1 cellular context compared by ENCODE assay signal in the genomic region with DNA sequence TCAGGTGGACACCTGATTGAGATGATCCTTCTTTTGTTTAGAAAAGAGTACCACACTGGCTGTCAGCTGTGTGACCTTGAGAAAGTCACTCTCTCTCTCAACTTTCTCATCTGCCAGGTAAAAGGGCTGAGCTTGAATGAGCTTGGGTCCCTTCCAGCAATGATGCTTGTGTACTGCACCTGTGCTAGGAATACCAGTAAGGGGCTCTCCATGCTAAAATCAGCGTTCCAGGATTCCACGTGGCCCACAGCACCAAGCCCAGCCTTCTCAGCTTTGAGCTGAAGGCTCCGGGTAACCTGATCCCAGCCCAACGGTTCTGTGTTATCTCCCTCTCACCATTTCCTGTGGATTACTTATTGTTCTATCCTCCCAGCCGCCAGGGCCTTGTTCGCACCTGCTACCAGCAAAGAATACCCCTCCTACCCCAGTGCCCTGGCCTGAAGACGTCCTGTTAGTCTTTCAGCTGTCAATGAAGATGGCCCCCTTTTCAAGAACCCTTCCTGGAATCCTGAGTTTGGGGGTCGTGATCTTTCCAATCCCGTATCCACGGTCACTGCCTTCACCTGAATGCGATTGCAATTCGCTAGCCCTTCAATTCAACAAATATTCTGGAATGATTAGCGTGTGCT.
TF ChIP-seq lines count a peak whose summit lies in the region.

No MANE protein-coding gene starts in this region.

TF ChIP-seq in K562, 482 proteins besides CTCF, POLR2A, EP300 and RAD21 (continued from another document and continues in another):
- TF ChIP-seq MECOM (CRISPR knock-in tag; IDR thresholded peaks at IDR 0.05): peak; percentile 82
- TF ChIP-seq PTTG1 (tag; IDR thresholded peaks at IDR 0.05; ENCODE audit: low read depth): no peak
- TF ChIP-seq, protein P1, sequence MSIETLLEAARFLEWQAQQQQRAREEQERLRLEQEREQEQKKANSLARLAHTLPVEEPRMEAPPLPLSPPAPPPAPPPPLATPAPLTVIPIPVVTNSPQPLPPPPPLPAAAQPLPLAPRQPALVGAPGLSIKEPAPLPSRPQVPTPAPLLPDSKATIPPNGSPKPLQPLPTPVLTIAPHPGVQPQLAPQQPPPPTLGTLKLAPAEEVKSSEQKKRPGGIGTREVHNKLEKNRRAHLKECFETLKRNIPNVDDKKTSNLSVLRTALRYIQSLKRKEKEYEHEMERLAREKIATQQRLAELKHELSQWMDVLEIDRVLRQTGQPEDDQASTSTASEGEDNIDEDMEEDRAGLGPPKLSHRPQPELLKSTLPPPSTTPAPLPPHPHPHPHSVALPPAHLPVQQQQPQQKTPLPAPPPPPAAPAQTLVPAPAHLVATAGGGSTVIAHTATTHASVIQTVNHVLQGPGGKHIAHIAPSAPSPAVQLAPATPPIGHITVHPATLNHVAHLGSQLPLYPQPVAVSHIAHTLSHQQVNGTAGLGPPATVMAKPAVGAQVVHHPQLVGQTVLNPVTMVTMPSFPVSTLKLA (conservative IDR thresholded peaks at IDR 0.05): peak; percentile 80 to 86
- no peak for TF ChIP-seq NR4A1 (CRISPR knock-in tag; IDR thresholded peaks at IDR 0.05)
- peak; percentile 78 for TF ChIP-seq NR4A1 (tag; IDR thresholded peaks at IDR 0.05)
- no peak for TF ChIP-seq ZNF512 (tag; IDR thresholded peaks at IDR 0.05)
- peak; percentile 98 for TF ChIP-seq RNF2 (IDR thresholded peaks at IDR 0.05)
- peak; percentile 61 for TF ChIP-seq MEF2D (tag; conservative IDR thresholded peaks at IDR 0.05; ENCODE audit: low read depth)
- TF ChIP-seq BMI1 (IDR thresholded peaks at IDR 0.05; ENCODE audit: low read length): no peak
- TF ChIP-seq SRSF3 (IDR thresholded peaks at IDR 0.05; ENCODE audit: insufficient read depth, low read length): no peak
- TF ChIP-seq RREB1 (CRISPR knock-in tag; IDR thresholded peaks at IDR 0.05): peak; percentile 55; the same call in 1 of the 2 replicates
- TF ChIP-seq ERF (CRISPR knock-in tag; IDR thresholded peaks at IDR 0.05): no peak; the same call in 1 of the 2 replicates
- TF ChIP-seq KAT8 (IDR thresholded peaks at IDR 0.05; ENCODE audit: low read depth): no peak
- TF ChIP-seq SP1 (CRISPR knock-in tag; IDR thresholded peaks at IDR 0.05): peak; percentile 57
- no peak for TF ChIP-seq ZNF277 (CRISPR knock-in tag; IDR thresholded peaks at IDR 0.05; ENCODE audit: borderline replicate concordance)
- TF ChIP-seq, protein P2, sequence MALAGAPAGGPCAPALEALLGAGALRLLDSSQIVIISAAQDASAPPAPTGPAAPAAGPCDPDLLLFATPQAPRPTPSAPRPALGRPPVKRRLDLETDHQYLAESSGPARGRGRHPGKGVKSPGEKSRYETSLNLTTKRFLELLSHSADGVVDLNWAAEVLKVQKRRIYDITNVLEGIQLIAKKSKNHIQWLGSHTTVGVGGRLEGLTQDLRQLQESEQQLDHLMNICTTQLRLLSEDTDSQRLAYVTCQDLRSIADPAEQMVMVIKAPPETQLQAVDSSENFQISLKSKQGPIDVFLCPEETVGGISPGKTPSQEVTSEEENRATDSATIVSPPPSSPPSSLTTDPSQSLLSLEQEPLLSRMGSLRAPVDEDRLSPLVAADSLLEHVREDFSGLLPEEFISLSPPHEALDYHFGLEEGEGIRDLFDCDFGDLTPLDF (CRISPR knock-in tag; IDR thresholded peaks at IDR 0.05): no peak
- no peak for TF ChIP-seq RBM22 (IDR thresholded peaks at IDR 0.05; ENCODE audit: low read depth, low read length, poor library complexity, severe bottlenecking)
- TF ChIP-seq SMARCB1 (IDR thresholded peaks at IDR 0.05; ENCODE audit: insufficient read length, low read depth): no peak
- no peak for TF ChIP-seq FOXA1 (IDR thresholded peaks at IDR 0.05; ENCODE audit: borderline replicate concordance)
- TF ChIP-seq ZBTB2 (IDR thresholded peaks at IDR 0.05): peak; percentile 57; the same call in 1 of the 2 replicates
- no peak for TF ChIP-seq ZNF444 (CRISPR knock-in tag; IDR thresholded peaks at IDR 0.05)
- peak; percentile 43; the same call in 1 of the 2 replicates for TF ChIP-seq JUN (IDR thresholded peaks at IDR 0.05; ENCODE audit: borderline replicate concordance, low read depth, low read length)
- TF ChIP-seq JUN (CRISPR knock-in tag; IDR thresholded peaks at IDR 0.05; ENCODE audit: borderline replicate concordance): no peak
- no peak for TF ChIP-seq GTF2F1 (IDR thresholded peaks at IDR 0.05; ENCODE audit: low read depth, low read length)
- TF ChIP-seq HMGN3 (IDR thresholded peaks at IDR 0.05; ENCODE audit: borderline replicate concordance, extremely low read depth, insufficient read length, low read depth, low read length): no peak
- TF ChIP-seq TCF3 (CRISPR knock-in tag; IDR thresholded peaks at IDR 0.05): peak; percentile 93
- TF ChIP-seq CBX5 (IDR thresholded peaks at IDR 0.05; ENCODE audit: borderline replicate concordance, low read depth): no peak
- peak; percentile 35 for TF ChIP-seq TBP (optimal IDR thresholded peaks at IDR 0.05; ENCODE audit: low read depth, low read length)
- peak; percentile 89 for TF ChIP-seq ZNF175 (CRISPR knock-in tag; IDR thresholded peaks at IDR 0.05; ENCODE audit: low read depth)
- peak; percentile 35; the same call in 1 of the 2 replicates for TF ChIP-seq PHB2 (IDR thresholded peaks at IDR 0.05; ENCODE audit: low read depth)
- no peak for TF ChIP-seq ZSCAN32 (CRISPR knock-in tag; IDR thresholded peaks at IDR 0.05)
- TF ChIP-seq HNRNPL (IDR thresholded peaks at IDR 0.05; ENCODE audit: low read depth, low read length): no peak
- TF ChIP-seq RBFOX2 (IDR thresholded peaks at IDR 0.05; ENCODE audit: low read depth, low read length): no peak; the same call in 1 of the 2 replicates
- peak; percentile 44; the same call in 1 of the 2 replicates for TF ChIP-seq TCFL5 (CRISPR knock-in tag; conservative IDR thresholded peaks at IDR 0.05)
- TF ChIP-seq, protein P3, sequence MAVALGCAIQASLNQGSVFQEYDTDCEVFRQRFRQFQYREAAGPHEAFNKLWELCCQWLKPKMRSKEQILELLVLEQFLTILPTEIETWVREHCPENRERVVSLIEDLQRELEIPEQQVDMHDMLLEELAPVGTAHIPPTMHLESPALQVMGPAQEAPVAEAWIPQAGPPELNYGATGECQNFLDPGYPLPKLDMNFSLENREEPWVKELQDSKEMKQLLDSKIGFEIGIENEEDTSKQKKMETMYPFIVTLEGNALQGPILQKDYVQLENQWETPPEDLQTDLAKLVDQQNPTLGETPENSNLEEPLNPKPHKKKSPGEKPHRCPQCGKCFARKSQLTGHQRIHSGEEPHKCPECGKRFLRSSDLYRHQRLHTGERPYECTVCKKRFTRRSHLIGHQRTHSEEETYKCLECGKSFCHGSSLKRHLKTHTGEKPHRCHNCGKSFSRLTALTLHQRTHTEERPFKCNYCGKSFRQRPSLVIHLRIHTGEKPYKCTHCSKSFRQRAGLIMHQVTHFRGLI (CRISPR knock-in tag; IDR thresholded peaks at IDR 0.05): 0 out of 2 replicates have a peak, but pooled peaks have one; percentile 23
- no peak for TF ChIP-seq ZNF398 (CRISPR knock-in tag; IDR thresholded peaks at IDR 0.05)
- TF ChIP-seq NFE2L1 (tag; IDR thresholded peaks at IDR 0.05; ENCODE audit: borderline replicate concordance, low read depth): no peak; the same call in 1 of the 2 replicates
